In genomic region chr7:65926588-65926987, GRCh38 we compare ENCODE assay signal across 33 cellular contexts. TPM values are rescaled to one million over a fixed set of nuclear protein-coding genes. Genes with fewer than 3 reads are reported as not detected.
DNase-seq lines count a peak whose midpoint lies in the region; ATAC-seq, FAIRE-seq and TF ChIP-seq lines count a peak whose summit lies in the region.
"Had no signal": no experiment of that assay in that cellular context is flagged by ENCODE, and none has a peak within 500 bp of the region (broad histone marks: within the 10 kb centered on the region; RNA-seq: fewer than 3 reads in every experiment).

No MANE protein-coding gene starts in this region.

- H3K9ac ChIP-seq in SK-N-SH (no peak overlapping the region), K562 (ENCODE audit: insufficient read depth in 1 of 2, low read depth in 2 of 2, low read length in 2 of 2) (no peak overlapping the region)
- H3K9ac ChIP-seq: BLaER1; BLaER1 treated with 17β-estradiol and CSF1 and Interleukin-3, amounts not matched to agents 10 nM and 100 nM had no signal

- ATAC-seq in SK-N-SH treated with all-trans-retinoic acid at 6 μM for 48 hours (no peak), K562 (no peak), HG02571 (IDR thresholded peaks at IDR 0.05; ENCODE audit: unreplicated experiment) (no peak)
- ATAC-seq: A549; CD8-positive, alpha-beta T cell had no signal

- intact Hi-C loops in K562 (cut with micrococcal nuclease): no loop called here

- no peaks in the 10 kb centered on the region for H3K9me2 ChIP-seq in SK-N-SH

- H3K4me1 ChIP-seq in SK-N-SH (ENCODE audit: control insufficient read depth in 1 of 2, insufficient read depth in 2 of 2, low read depth in 1 of 2, low read length in 1 of 2): no peaks in the 10 kb centered on the region
- 0 out of 2 replicates have a peak, but pooled peaks cover 3% of the 10 kb centered on the region for H3K4me1 ChIP-seq in HEK293 (ENCODE audit: control insufficient read depth, insufficient read depth, low read length)
- H3K4me1 ChIP-seq in K562 (replicated peaks in 1 of 2; ENCODE audit: control insufficient read depth in 2 of 2, insufficient read depth in 2 of 2, low read length in 2 of 2): peaks cover 9 to 36% of the 10 kb centered on the region in 2 experiments; a peak in 4 of 5 replicates
- H3K4me1 ChIP-seq: A549, BLaER1 had no signal

- no peak for TF ChIP-seq POLR2A in K562 (conservative IDR thresholded peaks at IDR 0.05)

- H3K4me2 ChIP-seq in SK-N-SH: no peak overlapping the region
- no peak overlapping the region for H3K4me2 ChIP-seq in K562 (ENCODE audit: insufficient read depth, low read length)
- H3K4me2 ChIP-seq: A549; BLaER1; BLaER1 treated with 17β-estradiol and CSF1 and Interleukin-3, amounts not matched to agents 10 nM and 100 nM had no signal

- POLR2A ChIA-PET in SK-N-SH (lab: Yijun Ruan, JAX) (no interaction called here), HEK293 (lab: Yijun Ruan, JAX) (no interaction called here), K562 (lab: Yijun Ruan, JAX) (no interaction called here)

- CTCF ChIA-PET in SK-N-SH (lab: Yijun Ruan, JAX) (no interaction called here), HEK293 (lab: Yijun Ruan, JAX) (no interaction called here), K562 (lab: Yijun Ruan, JAX; ENCODE audit: low intra/inter-chr PET ratio) (no interaction called here)

- H3K36me3 ChIP-seq in SK-N-SH (replicated peaks in 1 of 2; ENCODE audit: control insufficient read depth in 1 of 2, insufficient read depth in 2 of 2, low read length in 1 of 2) (no peaks in the 10 kb centered on the region), HEK293 (ENCODE audit: control insufficient read depth in 2 of 2, insufficient read depth in 1 of 2, low read length in 2 of 2) (no peaks in the 10 kb centered on the region), K562 (ENCODE audit: control insufficient read depth, insufficient read depth, low read length) (peaks cover 5% of the 10 kb centered on the region; the same call in 2 of the 3 replicates)
- H3K36me3 ChIP-seq: BE2C had no signal

- FAIRE-seq in K562 (lab: Jason Lieb, UNC): no peak
- FAIRE-seq: A204.1, A549, D721Med had no signal

- no TSS peak for BruUV-seq in K562 (replicated peaks; lab: Mats Ljungman, UMichigan)

- TF ChIP-seq EP300 in SK-N-SH (IDR thresholded peaks at IDR 0.05; ENCODE audit: borderline replicate concordance in 1 of 2, low read depth in 1 of 2, low read length in 1 of 2) (no peak), K562 (IDR thresholded peaks at IDR 0.05; ENCODE audit: low read length) (no peak)

- H3K27me3 ChIP-seq in SK-N-SH (ENCODE audit: insufficient read depth) (no peaks in the 10 kb centered on the region), K562 (ENCODE audit: control insufficient read depth in 2 of 2, insufficient read depth in 2 of 2, low read length in 2 of 2) (no peaks in the 10 kb centered on the region)
- H3K27me3 ChIP-seq: BE2C; BLaER1; BLaER1 treated with 17β-estradiol and CSF1 and Interleukin-3, amounts not matched to agents 10 nM and 100 nM had no signal

- H3K9me1 ChIP-seq in K562 (ENCODE audit: control insufficient read depth, insufficient read depth, low read length): no peaks in the 10 kb centered on the region

- H3K79me2 ChIP-seq in SK-N-SH (ENCODE audit: insufficient read depth): peaks cover 43% of the 10 kb centered on the region; the same call in 1 of the 2 replicates
- peaks cover 74% of the 10 kb centered on the region for H3K79me2 ChIP-seq in K562 (ENCODE audit: control insufficient read depth, insufficient read depth, low read length)

- H2AFZ ChIP-seq in SK-N-SH (ENCODE audit: low read depth) (no peak overlapping the region), K562 (ENCODE audit: low read depth, low read length) (no peak overlapping the region)

- DNase-seq in SK-N-SH (no peak), K562 (ENCODE audit: extremely low read depth in 1 of 4, low spot score in 3 of 4) (no peak), inferior parietal cortex (ENCODE audit: extremely low spot score) (no peak)
- DNase-seq: 8988T; ACHN; AML-193; BE2C; C1 segment of cervical spinal cord; Caco-2; Calu3; CD4-positive, alpha-beta memory T cell; CD4-positive, alpha-beta T cell; CD4-positive, CD25-positive, alpha-beta regulatory T cell; CD8-positive, alpha-beta memory T cell; CD8-positive, alpha-beta T cell; COR-L47; DMS 273 treated with DMSO at 0.1 percent for 48 hours; DMS153; DMS53; DMS79; DMS79 treated with DMSO at 0.1 percent for 48 hours; DND-41; EL had no signal

- no peak for TF ChIP-seq RAD21 in SK-N-SH (IDR thresholded peaks at IDR 0.05; ENCODE audit: low read length)
- TF ChIP-seq RAD21 in K562 (CRISPR knock-in tag; conservative IDR thresholded peaks at IDR 0.05 in 1 of 2, IDR thresholded peaks at IDR 0.05 in 1 of 2): no peak

- no peak overlapping the region for H3K27ac ChIP-seq in SK-N-SH (ENCODE audit: low read depth in 2 of 2, low read length in 1 of 2)
- no peak overlapping the region for H3K27ac ChIP-seq in HEK293 (ENCODE audit: extremely low read depth, low read depth, low read length)
- H3K27ac ChIP-seq in K562 (ENCODE audit: extremely low read depth, low read depth, low read length): no peak overlapping the region
- H3K27ac ChIP-seq: 22Rv1; A549; BLaER1; BLaER1 treated with 17β-estradiol and CSF1 and Interleukin-3, amounts not matched to agents 10 nM and 100 nM; C4-2B had no signal

- no peak for TF ChIP-seq CTCF in SK-N-SH (IDR thresholded peaks at IDR 0.05)
- no peak for TF ChIP-seq CTCF in HEK293 (tag by site-specific recombination; IDR thresholded peaks at IDR 0.05)
- TF ChIP-seq CTCF in K562 (IDR thresholded peaks at IDR 0.05 in 2 of 3, conservative IDR thresholded peaks at IDR 0.05 in 1 of 3; ENCODE audit: insufficient read depth in 2 of 3, low read depth in 1 of 3, low read length in 3 of 3): no peak

- in situ Hi-C loops in K562 (cut with MboI): no loop called here

- H3F3A ChIP-seq in SK-N-SH (replicated peaks; ENCODE audit: insufficient read depth): no peaks in the 10 kb centered on the region

- H3K9me3 ChIP-seq in SK-N-SH (no peaks in the 10 kb centered on the region), HEK293 (ENCODE audit: control insufficient read depth, insufficient read depth, low read depth, low read length) (no peaks in the 10 kb centered on the region), K562 (replicated peaks; ENCODE audit: control insufficient read depth, insufficient read depth, low read depth, low read length) (no peaks in the 10 kb centered on the region)
- H3K9me3 ChIP-seq: A549; BE2C; BLaER1; BLaER1 treated with 17β-estradiol and CSF1 and Interleukin-3, amounts not matched to agents 10 nM and 100 nM; Caco-2 had no signal

- H4K20me1 ChIP-seq in SK-N-SH (ENCODE audit: insufficient read depth) (peaks cover 6% of the 10 kb centered on the region; the same call in 1 of the 2 replicates), K562 (replicated peaks; ENCODE audit: control insufficient read depth, insufficient read depth, low read length) (peaks cover 2% of the 10 kb centered on the region; the same call in 1 of the 2 replicates)

- H3K4me3 ChIP-seq in SK-N-SH (ENCODE audit: low read depth in 2 of 2, low read length in 1 of 2) (no peak overlapping the region), HEK293 (ENCODE audit: low read depth, low read length) (no peak overlapping the region), K562 (no peak overlapping the region)
- H3K4me3 ChIP-seq: A549; BLaER1; BLaER1 treated with 17β-estradiol and CSF1 and Interleukin-3, amounts not matched to agents 10 nM and 100 nM had no signal

RNA-seq across cellular contexts. Expression of gene VKORC1L1, which starts 53.7 kb away (rescaled TPM):
- polyA plus RNA-seq in SK-N-SH (2012; rRNA removed) (14.7 and 17.1 TPM in 2 replicates), K562 (2011; rRNA removed) (20.1 and 32.9 TPM in 2 replicates), K562 (2014; fragmentation: Illumina TruSeq; extraction: Trizol) (31.6 and 36.5 TPM in 2 replicates), K562 (2014; fragmentation: Nextera tagmentation; extraction: Ambion mirVana) (1 to 10 TPM; 6.8 to 8.1 TPM), K562 (2014; rRNA removed) (21.0 and 30.3 TPM in 2 replicates)
- polyA plus RNA-seq in SK-N-SH (2012; cell fraction: cytosol; rRNA removed): 21.1 and 21.2 TPM in 2 replicates
- polyA plus RNA-seq in SK-N-SH (2012; cell fraction: nucleus; rRNA removed): 5.0 and 7.4 TPM in 2 replicates
- 18.7 and 31.0 TPM in 2 replicates for total RNA-seq in K562 (2011; cell fraction: chromatin; rRNA removed; ENCODE audit: low replicate concordance)
- total RNA-seq in K562 (2011; cell fraction: nucleolus; rRNA removed): 17.2 and 18.3 TPM in 2 replicates
- 35.9 and 64.1 TPM in 2 replicates for total RNA-seq in K562 (2011; cell fraction: nucleoplasm; rRNA removed)
- total RNA-seq in K562 (2014; rRNA removed) (12.1 and 17.4 TPM in 2 replicates), K562 (2014; rRNA removed; fragmentation: Illumina TruSeq; extraction: Trizol) (19.2 and 19.3 TPM in 2 replicates), K562 (2015; rRNA removed; fragmentation: Illumina TruSeq; extraction: Trizol) (17.6 and 18.5 TPM in 2 replicates), K562 (2021) (31.5 and 34.3 TPM in 2 replicates)
- 14.9 and 17.2 TPM in 2 replicates for polyA plus RNA-seq in K562 (2011; cell fraction: cytosol; rRNA removed)
- polyA plus RNA-seq in K562 (2011; cell fraction: nucleus; rRNA removed): 4.8 and 6.6 TPM in 2 replicates
- polyA plus RNA-seq in K562 (2012): 19.8 and 23.8 TPM in 2 replicates
- polyA minus RNA-seq in K562 (2011; rRNA and poly(A)+ RNA removed): 24.5 and 35.4 TPM in 2 replicates
- 11.2 and 18.7 TPM in 2 replicates for polyA minus RNA-seq in K562 (2011; cell fraction: cytosol; rRNA and poly(A)+ RNA removed)
- 3.1 and 3.7 TPM in 2 replicates for polyA minus RNA-seq in K562 (2011; cell fraction: nucleus; rRNA and poly(A)+ RNA removed)

RNA-seq across cellular contexts. Expression of gene GUSB, which starts 55.4 kb away (rescaled TPM):
- polyA plus RNA-seq in SK-N-SH (2012; rRNA removed) (67.6 and 96.9 TPM in 2 replicates), K562 (2011; rRNA removed) (71.2 and 76.6 TPM in 2 replicates), K562 (2014; fragmentation: Illumina TruSeq; extraction: Trizol) (79.5 and 81.8 TPM in 2 replicates), K562 (2014; fragmentation: Nextera tagmentation; extraction: Ambion mirVana) (10 to 100 TPM; 22.7 to 24.2 TPM), K562 (2014; rRNA removed) (80.9 and 102 TPM in 2 replicates)
- polyA plus RNA-seq in SK-N-SH (2012; cell fraction: cytosol; rRNA removed): 40.1 and 55.6 TPM in 2 replicates
- polyA plus RNA-seq in SK-N-SH (2012; cell fraction: nucleus; rRNA removed): 232 and 261 TPM in 2 replicates
- 200 and 412 TPM in 2 replicates for total RNA-seq in K562 (2011; cell fraction: chromatin; rRNA removed; ENCODE audit: low replicate concordance)
- 373 and 423 TPM in 2 replicates for total RNA-seq in K562 (2011; cell fraction: nucleolus; rRNA removed)
- total RNA-seq in K562 (2011; cell fraction: nucleoplasm; rRNA removed): 234 and 282 TPM in 2 replicates
- total RNA-seq in K562 (2014; rRNA removed) (50.2 and 52.1 TPM in 2 replicates), K562 (2014; rRNA removed; fragmentation: Illumina TruSeq; extraction: Trizol) (42.0 and 45.8 TPM in 2 replicates), K562 (2015; rRNA removed; fragmentation: Illumina TruSeq; extraction: Trizol) (57.6 and 60.1 TPM in 2 replicates), K562 (2021) (89.4 and 101 TPM in 2 replicates)
- 69.7 and 117 TPM in 2 replicates for polyA plus RNA-seq in K562 (2011; cell fraction: cytosol; rRNA removed)
- 294 and 516 TPM in 2 replicates for polyA plus RNA-seq in K562 (2011; cell fraction: nucleus; rRNA removed)
- polyA plus RNA-seq in K562 (2012): 88.4 and 131 TPM in 2 replicates
- 50.9 and 87.7 TPM in 2 replicates for polyA minus RNA-seq in K562 (2011; rRNA and poly(A)+ RNA removed)
- polyA minus RNA-seq in K562 (2011; cell fraction: cytosol; rRNA and poly(A)+ RNA removed): 43.3 and 54.1 TPM in 2 replicates
- 41.5 and 59.5 TPM in 2 replicates for polyA minus RNA-seq in K562 (2011; cell fraction: nucleus; rRNA and poly(A)+ RNA removed)
